In the genomic region with DNA sequence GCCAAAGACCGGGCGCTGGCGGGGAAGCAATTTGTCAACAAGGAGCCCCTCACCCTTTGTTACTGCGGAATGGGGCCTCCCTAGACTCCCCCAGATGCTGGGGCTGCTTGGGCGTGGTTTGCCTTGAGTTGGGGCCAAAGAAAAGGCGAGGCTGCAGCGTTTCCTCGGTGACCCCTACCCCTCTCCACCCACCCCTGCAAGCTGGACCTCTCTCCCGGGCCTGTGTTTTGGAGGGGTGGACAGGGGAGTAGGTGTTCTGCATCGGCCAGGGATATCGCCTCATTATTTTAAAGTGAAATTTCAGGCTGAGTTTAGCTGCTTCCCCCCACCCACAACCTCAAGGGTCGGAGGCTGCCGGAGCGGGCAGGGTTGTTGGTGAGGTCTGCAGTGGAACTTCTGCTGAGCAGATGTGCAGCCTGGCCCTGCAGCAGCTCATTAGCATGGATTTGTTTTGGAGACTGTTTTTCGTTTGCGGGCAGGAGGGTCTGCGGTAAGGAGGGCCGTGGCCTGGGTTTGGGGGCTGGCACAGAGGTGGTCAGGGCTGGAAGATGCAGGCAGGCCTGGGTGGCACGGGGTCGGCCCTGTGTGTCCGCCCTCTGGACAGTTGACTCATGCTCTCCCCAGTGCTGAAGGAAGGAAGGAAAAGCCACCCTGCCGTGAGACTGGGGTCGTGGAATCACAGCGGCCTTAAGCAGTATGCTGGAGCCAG, we compare ENCODE assay signal across 8 cellular contexts. TPM values are rescaled to one million over a fixed set of nuclear protein-coding genes. Genes with fewer than 3 reads are reported as not detected.
DNase-seq lines count a peak whose midpoint lies in the region; ATAC-seq, FAIRE-seq and TF ChIP-seq lines count a peak whose summit lies in the region.

No MANE protein-coding gene starts in this region.

- H3K27ac Mint-ChIP-seq in astrocyte (ENCODE audit: unreplicated experiment) (peak overlapping the region; percentile 62), immature natural killer cell (no peak overlapping the region)
- no peak overlapping the region for H3K27ac Mint-ChIP-seq in stimulated activated effector memory CD8-positive, alpha-beta T cell treated with anti-CD3 and anti-CD28 coated beads, Interleukin-12 subunit alpha, Interleukin-12 subunit beta, amount 100 ng/mL, for 72 hours

- H3K27me3 ChIP-seq in HUES6 (ENCODE audit: control insufficient read depth, insufficient read depth, low read length): peaks cover 51% of the 10 kb centered on the region
- no peaks in the 10 kb centered on the region for H3K27me3 ChIP-seq in astrocyte (ENCODE audit: insufficient read depth, low read length)

- peaks cover 9% of the 10 kb centered on the region for H3K27me3 Mint-ChIP-seq in astrocyte (ENCODE audit: low read depth, unreplicated experiment)
- peaks cover 13 to 34% (median 21%) of the 10 kb centered on the region in 3 donors for H3K27me3 Mint-ChIP-seq in immature natural killer cell (ENCODE audit: low read depth in 3 of 3)

- no peak overlapping the region for H3K27ac ChIP-seq in HUES6 (ENCODE audit: low read depth, low read length)
- no peak overlapping the region for H3K27ac ChIP-seq in astrocyte (ENCODE audit: low read depth, low read length)
- H3K27ac ChIP-seq in substantia nigra (ENCODE audit: low read depth, low read length, poor library complexity, severe bottlenecking): no peak overlapping the region

- H3K9ac ChIP-seq in HUES6 (ENCODE audit: low read length) (peak overlapping the region; percentile 78), astrocyte (ENCODE audit: low read length) (peak overlapping the region; percentile 92)

- peaks cover 58% of the 10 kb centered on the region for H3K79me2 ChIP-seq in astrocyte (ENCODE audit: insufficient read depth, low read length)

- H3K36me3 ChIP-seq in HUES6 (ENCODE audit: control insufficient read depth, insufficient read depth, low read length) (no peaks in the 10 kb centered on the region), astrocyte (ENCODE audit: insufficient read depth, low read length) (no peaks in the 10 kb centered on the region)

- H3K9me3 ChIP-seq in HUES6 (ENCODE audit: control insufficient read depth, insufficient read depth, low read depth, low read length): no peaks in the 10 kb centered on the region
- H3K9me3 ChIP-seq in astrocyte (ENCODE audit: insufficient read depth, low read depth, low read length): no peaks in the 10 kb centered on the region

- peaks cover 56% of the 10 kb centered on the region for H4K20me1 ChIP-seq in astrocyte (ENCODE audit: insufficient read depth, low read length)

- peaks cover 22% of the 10 kb centered on the region for H3K4me1 ChIP-seq in HUES6 (ENCODE audit: control insufficient read depth, insufficient read depth, low read length)
- peaks cover 29% of the 10 kb centered on the region for H3K4me1 ChIP-seq in astrocyte (ENCODE audit: insufficient read depth, low read length)

- H3K4me2 ChIP-seq in astrocyte (ENCODE audit: low read length): peak overlapping the region; percentile 100

- no peak for ATAC-seq in stimulated activated effector memory CD8-positive, alpha-beta T cell treated with anti-CD3 and anti-CD28 coated beads, Interleukin-12 subunit alpha, Interleukin-12 subunit beta, amount 100 ng/mL, for 72 hours
- ATAC-seq in HG03159 (IDR thresholded peaks at IDR 0.05; ENCODE audit: unreplicated experiment): no peak
- ATAC-seq in HG02981 (IDR thresholded peaks at IDR 0.05; ENCODE audit: unreplicated experiment): no peak

- DNase-seq in astrocyte (ENCODE audit: low read depth): no peak
- no peak for DNase-seq in immature natural killer cell
- no peak for DNase-seq in stimulated activated effector memory CD8-positive, alpha-beta T cell treated with anti-CD3 and anti-CD28 coated beads, Interleukin-12 subunit alpha, Interleukin-12 subunit beta, amount 100 ng/mL, for 72 hours (ENCODE audit: low spot score in 2 of 2)
- no peak for DNase-seq in substantia nigra (lab: John Stamatoyannopoulos, UW)
- no peak for DNase-seq in C1 segment of cervical spinal cord (lab: John Stamatoyannopoulos, UW)

- peaks cover 9% of the 10 kb centered on the region for H3K4me1 Mint-ChIP-seq in astrocyte (ENCODE audit: low read depth, unreplicated experiment)
- peaks cover 11 to 20% of the 10 kb centered on the region in 2 donors for H3K4me1 Mint-ChIP-seq in immature natural killer cell
- H3K4me1 Mint-ChIP-seq in stimulated activated effector memory CD8-positive, alpha-beta T cell treated with anti-CD3 and anti-CD28 coated beads, Interleukin-12 subunit alpha, Interleukin-12 subunit beta, amount 100 ng/mL, for 72 hours: peaks cover 39% of the 10 kb centered on the region

- H3K4me3 ChIP-seq in HUES6 (ENCODE audit: low read depth, low read length): peak overlapping the region; percentile 95
- H3K4me3 ChIP-seq in astrocyte (ENCODE audit: insufficient read depth, low read depth, low read length): peak overlapping the region; percentile 78

- H3K4me3 Mint-ChIP-seq in astrocyte (ENCODE audit: unreplicated experiment) (peak overlapping the region; percentile 98), immature natural killer cell (peak overlapping the region in 3 of 5 donors; percentile 9 to 58 (median 56))
- peak overlapping the region; percentile 88 for H3K4me3 Mint-ChIP-seq in stimulated activated effector memory CD8-positive, alpha-beta T cell treated with anti-CD3 and anti-CD28 coated beads, Interleukin-12 subunit alpha, Interleukin-12 subunit beta, amount 100 ng/mL, for 72 hours

- TF ChIP-seq CTCF in astrocyte (IDR thresholded peaks at IDR 0.05; ENCODE audit: insufficient read depth, low read depth, low read length): no peak

- H3K9me3 Mint-ChIP-seq in astrocyte (ENCODE audit: unreplicated experiment) (no peaks in the 10 kb centered on the region), immature natural killer cell (no peaks in the 10 kb centered on the region)
- no peaks in the 10 kb centered on the region for H3K9me3 Mint-ChIP-seq in stimulated activated effector memory CD8-positive, alpha-beta T cell treated with anti-CD3 and anti-CD28 coated beads, Interleukin-12 subunit alpha, Interleukin-12 subunit beta, amount 100 ng/mL, for 72 hours

- FAIRE-seq in astrocyte (lab: Jason Lieb, UNC): no peak

- H3K36me3 Mint-ChIP-seq in astrocyte (ENCODE audit: low read depth, unreplicated experiment) (peaks cover 2% of the 10 kb centered on the region), immature natural killer cell (no peaks in the 10 kb centered on the region)
- no peaks in the 10 kb centered on the region for H3K36me3 Mint-ChIP-seq in stimulated activated effector memory CD8-positive, alpha-beta T cell treated with anti-CD3 and anti-CD28 coated beads, Interleukin-12 subunit alpha, Interleukin-12 subunit beta, amount 100 ng/mL, for 72 hours

- peak overlapping the region; percentile 79 for H2AFZ ChIP-seq in astrocyte (ENCODE audit: low read depth, low read length)

RNA-seq across cellular contexts. Expression of gene NBL1, which starts 1.6 kb away (rescaled TPM):
- total RNA-seq in astrocyte: 58.3 and 74.8 TPM in 2 replicates
- 1 to 10 TPM in 1 of 3 donors, under 1 TPM in 1, not detected in 1; 0.44 to 2.7 TPM for polyA plus RNA-seq in immature natural killer cell

RNA-seq across cellular contexts. Expression of gene HTR6, which starts 19.0 kb away (rescaled TPM):
- 0.11 TPM in 1 of 2 replicates, not detected in the other for total RNA-seq in astrocyte
- polyA plus RNA-seq in immature natural killer cell: not detected
